Comparison of ENCODE assay signal across 1 cellular context in genomic region chrX:136125106-136125505, GRCh38.
TF ChIP-seq lines count a peak whose summit lies in the region.

No MANE protein-coding gene starts in this region.

TF ChIP-seq in K562, 482 proteins besides CTCF, POLR2A, EP300 and RAD21 (continued from another document):
- TF ChIP-seq POU5F1 (IDR thresholded peaks at IDR 0.05; ENCODE audit: borderline replicate concordance, low read depth, low read length, partially characterized antibody) (no peak), ARID2 (IDR thresholded peaks at IDR 0.05) (peak; percentile 65; the same call in 1 of the 2 replicates), HLTF (IDR thresholded peaks at IDR 0.05) (no peak), TRIM24 (IDR thresholded peaks at IDR 0.05) (no peak), HDAC8 (tag; IDR thresholded peaks at IDR 0.05) (no peak), ZFP36 (IDR thresholded peaks at IDR 0.05; ENCODE audit: low read depth, low read length, partially characterized antibody) (no peak), BRF1 (IDR thresholded peaks at IDR 0.05; ENCODE audit: borderline replicate concordance, extremely low read depth, insufficient read length) (no peak), KDM1A (IDR thresholded peaks at IDR 0.05) (peak in 1 of 2 experiments; percentile 92; a peak in 2 of 4 replicates), TRIM25 (IDR thresholded peaks at IDR 0.05; ENCODE audit: borderline replicate concordance) (no peak), NUFIP1 (IDR thresholded peaks at IDR 0.05; ENCODE audit: partially characterized antibody) (no peak)
